In genomic region chr7:34354906-34355305, GRCh38 we compare ENCODE assay signal across 18 cellular contexts.
A peak's percentile ranks its signal among the peaks of the same experiment; 100 is the strongest.
DNase-seq lines count a peak whose midpoint lies in the region; ATAC-seq and TF ChIP-seq lines count a peak whose summit lies in the region.
"Had no signal": no experiment of that assay in that cellular context is flagged by ENCODE, and none has a peak within 500 bp of the region (broad histone marks: within the 10 kb centered on the region; RNA-seq: fewer than 3 reads in every experiment).

No MANE protein-coding gene starts in this region.

- in situ Hi-C loops in gastrocnemius medialis (cut with MboI; ENCODE audit: low sequenced_read_pairs in 4 of 4) = no loop called here

- H3K36me3 ChIP-seq in gastrocnemius medialis = no peaks in the 10 kb centered on the region

- intact Hi-C loops in gastrocnemius medialis (cut with DNase I; ENCODE audit: low total_unique reads) = no loop called here

- no peaks in the 10 kb centered on the region for H3K4me1 ChIP-seq in gastrocnemius medialis

- no peak overlapping the region; the same call in 1 of the 2 replicates for H3K27ac Mint-ChIP-seq in HFFc6
- H3K27ac Mint-ChIP-seq: CD14-positive monocyte; naive thymus-derived CD8-positive, alpha-beta T cell had no signal

- H3K4me3 ChIP-seq in AG10803 (ENCODE audit: low read length) (no peak overlapping the region), gastrocnemius medialis (no peak overlapping the region)

- no peaks in the 10 kb centered on the region for H3K27me3 ChIP-seq in gastrocnemius medialis

- peak; percentile 77 for DNase-seq in AG10803 (ENCODE audit: low read depth)
- peak; percentile 57 for DNase-seq in HFFc6
- DNase-seq in astrocyte of the hippocampus (ENCODE audit: low read depth, low spot score) = peak; percentile 90
- peak; percentile 29 for DNase-seq in iris pigment epithelial cell (ENCODE audit: low read depth)
- no peak for DNase-seq in activated effector memory CD4-positive, alpha-beta T cell treated with anti-CD3 and anti-CD28 coated beads, Interleukin-2, amount 50 U/mL, for 16 hours
- no peak for DNase-seq in gastrocnemius medialis
- DNase-seq in NCI-H2196 (lab: John Stamatoyannopoulos, UW; ENCODE audit: unreplicated experiment) = no peak
- DNase-seq: activated T-cell treated with anti-CD3 and anti-CD28 coated beads, Interleukin-2, amount 50 U/mL, for 48 hours; amniotic stem cell; effector memory CD4-positive, alpha-beta T cell; Karpas-422; left colon; naive thymus-derived CD8-positive, alpha-beta T cell; NCI-H146; retina; stimulated activated CD4-positive, alpha-beta T cell treated with anti-CD3 and anti-CD28 coated beads, Interleukin-2, amount 100 ng/mL, for 48 hours had no signal

- no peak for ATAC-seq in GM21367 (IDR thresholded peaks at IDR 0.05; ENCODE audit: unreplicated experiment)
- no peak for ATAC-seq in gastrocnemius medialis
- ATAC-seq: left colon; naive thymus-derived CD8-positive, alpha-beta T cell had no signal

- H3K27me3 Mint-ChIP-seq in HFFc6 (ENCODE audit: insufficient read depth) = peaks cover 2% of the 10 kb centered on the region; the same call in 1 of the 2 replicates

- no peak overlapping the region for H3K4me3 Mint-ChIP-seq in HFFc6
- H3K4me3 Mint-ChIP-seq: CD14-positive monocyte; naive thymus-derived CD8-positive, alpha-beta T cell had no signal

- TF ChIP-seq CTCF in AG10803 (conservative IDR thresholded peaks at IDR 0.05; ENCODE audit: low read length) (no peak), HFFc6 (IDR thresholded peaks at IDR 0.05) (no peak), gastrocnemius medialis (IDR thresholded peaks at IDR 0.05 in 4 of 5, conservative IDR thresholded peaks at IDR 0.05 in 1 of 5) (no peak)

- no peak overlapping the region for H3K27ac ChIP-seq in gastrocnemius medialis

- no peaks in the 10 kb centered on the region for H3K9me3 ChIP-seq in gastrocnemius medialis

- no peaks in the 10 kb centered on the region for H3K36me3 Mint-ChIP-seq in HFFc6 (ENCODE audit: low read depth)
- H3K36me3 Mint-ChIP-seq: CD14-positive monocyte; naive thymus-derived CD8-positive, alpha-beta T cell had no signal

- H3K9me3 Mint-ChIP-seq in HFFc6 = no peaks in the 10 kb centered on the region

- H3K4me1 Mint-ChIP-seq in HFFc6 (ENCODE audit: low read depth) = peaks cover 47% of the 10 kb centered on the region
- H3K4me1 Mint-ChIP-seq: CD14-positive monocyte; naive thymus-derived CD8-positive, alpha-beta T cell had no signal

- TF ChIP-seq POLR2A in gastrocnemius medialis (IDR thresholded peaks at IDR 0.05) = no peak

Comparison
In these comparisons a context has a peak if more than half of its experiments do, and no peak if none do; other contexts are left out.
1. DNase-seq: peak in AG10803 (single experiment), HFFc6 (single experiment), astrocyte of the hippocampus (single experiment) and iris pigment epithelial cell (single experiment); none in activated effector memory CD4-positive, alpha-beta T cell treated with anti-CD3 and anti-CD28 coated beads, Interleukin-2, amount 50 U/mL, for 16 hours (single experiment), gastrocnemius medialis (0 of 2) and NCI-H2196 (single experiment).